ENCODE assay signal across 8 cellular contexts in genomic region chr1:32773764-32774463, GRCh38. TPM values are rescaled to one million over a fixed set of nuclear protein-coding genes. Genes with fewer than 3 reads are reported as not detected.
A peak's percentile ranks its signal among the peaks of the same experiment; 100 is the strongest.
DNase-seq lines count a peak whose midpoint lies in the region; ATAC-seq and TF ChIP-seq lines count a peak whose summit lies in the region.
"Had no signal": no experiment of that assay in that cellular context is flagged by ENCODE, and none has a peak within 500 bp of the region (broad histone marks: within the 10 kb centered on the region; RNA-seq: fewer than 3 reads in every experiment).

No MANE protein-coding gene starts in this region.

- H3K36me3 Mint-ChIP-seq in osteocyte (ENCODE audit: unreplicated experiment): peaks cover 31% of the 10 kb centered on the region

- H3K9me3 Mint-ChIP-seq in osteocyte (ENCODE audit: unreplicated experiment): no peaks in the 10 kb centered on the region

- H3K4me1 Mint-ChIP-seq in osteocyte (ENCODE audit: unreplicated experiment): peaks cover 46% of the 10 kb centered on the region

- H3K9me3 ChIP-seq in breast epithelium: no peaks in the 10 kb centered on the region

- H3K36me3 ChIP-seq in breast epithelium: no peaks in the 10 kb centered on the region

- H3K27me3 Mint-ChIP-seq in osteocyte (ENCODE audit: unreplicated experiment): no peaks in the 10 kb centered on the region

- DNase-seq in GDM1 (lab: John Stamatoyannopoulos, UW) (peak; percentile 22), OCI-M1 (lab: John Stamatoyannopoulos, UW) (peak; percentile 36), breast epithelium (ENCODE audit: low spot score in 2 of 2) (no peak), osteocyte (ENCODE audit: extremely low spot score, unreplicated experiment) (no peak), NCI-H1048 (lab: John Stamatoyannopoulos, UW) (no peak)
- DNase-seq in effector CD8-positive, alpha-beta T cell (lab: John Stamatoyannopoulos, UW): no peak

- ATAC-seq in HG03432 (IDR thresholded peaks at IDR 0.05; ENCODE audit: unreplicated experiment): no peak

- H3K4me3 Mint-ChIP-seq in osteocyte (ENCODE audit: unreplicated experiment): no peak overlapping the region

- no peaks in the 10 kb centered on the region for H3K27me3 ChIP-seq in breast epithelium

- intact Hi-C loops in breast epithelium (cut with DNase I; ENCODE audit: low total_unique reads): no loop called here

- TF ChIP-seq CTCF in breast epithelium (IDR thresholded peaks at IDR 0.05): no peak
- no peak for TF ChIP-seq CTCF in osteocyte (IDR thresholded peaks at IDR 0.05)

- H3K27ac Mint-ChIP-seq in osteocyte (ENCODE audit: unreplicated experiment): peak overlapping the region; percentile 80

- no peak for TF ChIP-seq POLR2A in breast epithelium (IDR thresholded peaks at IDR 0.05)

- H3K4me3 ChIP-seq in breast epithelium: no peak overlapping the region
- H3K4me3 ChIP-seq: skin epidermis had no signal

- peak overlapping the region; percentile 40 to 73 for H3K27ac ChIP-seq in breast epithelium

- peaks cover 4 to 6% of the 10 kb centered on the region in 2 donors for H3K4me1 ChIP-seq in breast epithelium

RNA-seq across cellular contexts. Expression of gene YARS1, which starts 43.2 kb away (rescaled TPM):
- total RNA-seq in breast epithelium (10 to 100 TPM; 53.8 to 67.5 (median 67.2) TPM), osteocyte (177 and 191 TPM in 2 replicates)

RNA-seq across cellular contexts. Expression of gene S100PBP, which starts 43.5 kb away (rescaled TPM):
- total RNA-seq in breast epithelium (10 to 100 TPM; 25.0 to 49.0 (median 29.5) TPM), osteocyte (49.8 and 54.4 TPM in 2 replicates)

Comparison
In these comparisons a context has a peak if more than half of its experiments do, and no peak if none do; other contexts are left out.
1. DNase-seq: peak in GDM1 (single experiment) and OCI-M1 (single experiment); none in breast epithelium (0 of 2), osteocyte (single experiment), NCI-H1048 (single experiment) and effector CD8-positive, alpha-beta T cell (single experiment).